ENCODE assay signal across 8 cellular contexts in the genomic region with DNA sequence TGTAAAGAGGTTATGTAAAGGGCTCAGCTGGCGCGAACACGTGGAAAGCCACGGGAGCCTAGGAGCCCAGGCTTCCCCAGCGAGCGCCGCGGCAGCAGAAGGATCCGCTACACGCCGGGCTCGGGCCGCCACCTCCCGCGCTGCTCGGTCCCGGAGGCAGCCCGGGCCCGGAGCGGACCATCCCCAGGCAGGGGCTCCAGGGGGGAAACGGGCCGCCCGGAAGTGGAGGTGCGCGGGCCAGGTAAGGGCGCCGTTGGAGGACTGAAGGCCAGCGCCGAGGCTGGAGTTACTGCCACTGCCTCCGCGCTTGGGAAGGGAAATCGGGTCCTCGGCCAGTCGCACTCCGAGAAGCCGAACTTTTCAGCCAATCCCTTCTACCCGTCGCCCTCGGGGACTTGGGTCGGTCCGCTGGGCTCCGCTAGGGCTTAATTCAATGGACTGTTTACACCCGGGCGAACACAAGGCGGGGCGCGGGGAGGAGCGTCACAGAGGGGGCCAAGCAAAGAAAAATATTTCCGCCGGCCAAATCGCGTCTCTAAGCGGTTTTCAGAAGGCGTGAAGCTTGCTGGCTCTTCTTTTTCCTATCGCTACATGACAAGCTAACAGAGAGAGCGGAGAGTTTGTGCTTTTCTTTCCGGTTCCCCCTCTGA. TPM values are rescaled to one million over a fixed set of nuclear protein-coding genes. Genes with fewer than 3 reads are reported as not detected.
A peak's percentile ranks its signal among the peaks of the same experiment; 100 is the strongest.
DNase-seq lines count a peak whose midpoint lies in the region; ATAC-seq and TF ChIP-seq lines count a peak whose summit lies in the region.

No MANE protein-coding gene starts in this region.

- peaks cover 29% of the 10 kb centered on the region for H3K36me3 ChIP-seq in OCI-LY7 (ENCODE audit: insufficient read depth, low read length)

- H3K27ac ChIP-seq in OCI-LY7 (ENCODE audit: low read depth, low read length, poor library complexity, severe bottlenecking) = peak overlapping the region; percentile 85

- DNase-seq in DMS153 treated with DMSO at 0.1 percent for 48 hours (lab: John Stamatoyannopoulos, UW; ENCODE audit: unreplicated experiment) = peak; percentile 93
- peak; percentile 95 for DNase-seq in OCI-LY7 (ENCODE audit: low spot score)
- peak; percentile 84 for DNase-seq in activated T-cell treated with anti-CD3 and anti-CD28 coated beads for 4 hours
- peak; percentile 95 for DNase-seq in epithelial cell of esophagus (ENCODE audit: low read depth)
- DNase-seq in stimulated activated CD8-positive, alpha-beta memory T cell treated with anti-CD3 and anti-CD28 coated beads, Interleukin-2, amount 100 ng/mL, for 48 hours (ENCODE audit: low read depth in 2 of 2) = peak; percentile 72 to 79

- H3K36me3 Mint-ChIP-seq in IgD-negative memory B cell = no peaks in the 10 kb centered on the region

- no TSS peak for BruUV-seq in OCI-LY7 (replicated peaks; lab: Mats Ljungman, UMichigan)

- H4K20me1 ChIP-seq in OCI-LY7 (ENCODE audit: insufficient read depth, low read length) = peaks cover 23% of the 10 kb centered on the region

- no peaks in the 10 kb centered on the region for H3K27me3 ChIP-seq in mononuclear cell (ENCODE audit: insufficient read depth, low read length)

- no peaks in the 10 kb centered on the region for H3K9me2 ChIP-seq in OCI-LY7 (ENCODE audit: insufficient read depth, low read length)

- H3K9me3 Mint-ChIP-seq in IgD-negative memory B cell = no peaks in the 10 kb centered on the region

- H3K9me3 ChIP-seq in OCI-LY7 (ENCODE audit: low read length) = no peaks in the 10 kb centered on the region
- no peaks in the 10 kb centered on the region for H3K9me3 ChIP-seq in mononuclear cell (ENCODE audit: low read depth, low read length)

- CTCF ChIA-PET in OCI-LY7 (lab: Charles Lee; ENCODE audit: unreplicated experiment) = no interaction called here

- peaks cover 26% of the 10 kb centered on the region for H3K4me1 ChIP-seq in OCI-LY7 (ENCODE audit: insufficient read depth, low read length, poor library complexity, severe bottlenecking)
- H3K4me1 ChIP-seq in mononuclear cell (ENCODE audit: insufficient read depth, low read length) = peaks cover 42% of the 10 kb centered on the region

- POLR2A ChIA-PET in OCI-LY7 (lab: Charles Lee) = interaction anchor here (0.6 to 1.7 kb wide), 6 partner anchors 13 to 1641 kb away, joined by 3 to 4 read pairs (median 3); no protein-coding TSS in a partner anchor

- intact Hi-C loops in OCI-LY7 (cut with micrococcal nuclease; ENCODE audit: unreplicated experiment) = loop anchor here (5.0 kb wide), 6 partner anchors 70 to 550 kb away; a partner anchor contains a TSS

- H2AFZ ChIP-seq in OCI-LY7 (ENCODE audit: low read length) = peak overlapping the region; percentile 96

- H3K27ac Mint-ChIP-seq in IgD-negative memory B cell = peak overlapping the region; percentile 99 to 100 (median 100)

- peaks cover 31 to 38% (median 34%) of the 10 kb centered on the region in 3 donors for H3K4me1 Mint-ChIP-seq in IgD-negative memory B cell

- H3K27me3 Mint-ChIP-seq in IgD-negative memory B cell = no peaks in the 10 kb centered on the region

- TF ChIP-seq CTCF in OCI-LY7 (conservative IDR thresholded peaks at IDR 0.05; ENCODE audit: low read length) = no peak
- TF ChIP-seq CTCF in epithelial cell of esophagus (IDR thresholded peaks at IDR 0.05; ENCODE audit: insufficient read depth, low read depth, low read length, missing control alignments) = no peak

- peak; percentile 75 for ATAC-seq in GM21619 (IDR thresholded peaks at IDR 0.05; ENCODE audit: unreplicated experiment)

- H3K4me2 ChIP-seq in OCI-LY7 (ENCODE audit: low read length) = peak overlapping the region; percentile 85

- H3K4me3 ChIP-seq in OCI-LY7 (ENCODE audit: low read depth, low read length, poor library complexity, severe bottlenecking) (peak overlapping the region; percentile 93), epithelial cell of esophagus (ENCODE audit: low read length) (peak overlapping the region; percentile 64), mononuclear cell (ENCODE audit: low read length) (peak overlapping the region; percentile 79)

- peak overlapping the region; percentile 91 to 98 (median 96) for H3K4me3 Mint-ChIP-seq in IgD-negative memory B cell

- H3K79me2 ChIP-seq in OCI-LY7 (ENCODE audit: insufficient read depth, low read depth, low read length) = peaks cover 41% of the 10 kb centered on the region

RNA-seq across cellular contexts. Expression of a gene that starts 0.4 kb away (rescaled TPM):
- polyA plus RNA-seq in IgD-negative memory B cell = 5.0 TPM
- 18.7 and 22.3 TPM in 2 replicates for total RNA-seq in OCI-LY7 (2014; rRNA removed; shearing (Covaris generic))
- total RNA-seq in OCI-LY7 (2022) = 21.4 and 24.1 TPM in 2 replicates
- 30.2 TPM for total RNA-seq in mononuclear cell

Comparison
In these comparisons a context has a peak if more than half of its experiments do, and no peak if none do; other contexts are left out.
1. Peak in every context shown above with its lines: DNase-seq, ATAC-seq, H3K4me3 ChIP-seq and H3K27ac ChIP-seq.